17 cellular contexts compared by ENCODE assay signal in genomic region chr15:101172421-101173097, GRCh38.
DNase-seq lines count a peak whose midpoint lies in the region; ATAC-seq and TF ChIP-seq lines count a peak whose summit lies in the region.
"Had no signal": no experiment of that assay in that cellular context is flagged by ENCODE, and none has a peak within 500 bp of the region (broad histone marks: within the 10 kb centered on the region; RNA-seq: fewer than 3 reads in every experiment).

No MANE protein-coding gene starts in this region.

- peak overlapping the region; percentile 53 for H3K27ac Mint-ChIP-seq in activated CD8-positive, alpha-beta T cell treated with anti-CD3 and anti-CD28 coated beads, Interleukin-2, amount 10 ng/mL, durations not matched to agents 7 days and 5 days
- no peak overlapping the region for H3K27ac Mint-ChIP-seq in activated CD8-positive, alpha-beta T cell treated with anti-CD3 and anti-CD28 coated beads for 36 hours

- H3K4me3 Mint-ChIP-seq in activated CD8-positive, alpha-beta T cell treated with anti-CD3 and anti-CD28 coated beads, Interleukin-2, amount 10 ng/mL, durations not matched to agents 7 days and 5 days = no peak overlapping the region
- H3K4me3 Mint-ChIP-seq in activated CD8-positive, alpha-beta T cell treated with anti-CD3 and anti-CD28 coated beads for 36 hours = no peak overlapping the region

- H3K27me3 Mint-ChIP-seq in activated CD8-positive, alpha-beta T cell treated with anti-CD3 and anti-CD28 coated beads, Interleukin-2, amount 10 ng/mL, durations not matched to agents 7 days and 5 days (ENCODE audit: low read depth) = no peaks in the 10 kb centered on the region
- no peaks in the 10 kb centered on the region for H3K27me3 Mint-ChIP-seq in activated CD8-positive, alpha-beta T cell treated with anti-CD3 and anti-CD28 coated beads for 36 hours

- no peak for ATAC-seq in activated CD8-positive, alpha-beta T cell treated with anti-CD3 and anti-CD28 coated beads, Interleukin-2, amount 10 ng/mL, durations not matched to agents 7 days and 5 days
- ATAC-seq in activated CD8-positive, alpha-beta T cell treated with anti-CD3 and anti-CD28 coated beads for 36 hours = no peak
- no peak for ATAC-seq in HG02642 (IDR thresholded peaks at IDR 0.05; ENCODE audit: poor library complexity, unreplicated experiment)
- ATAC-seq: gastrocnemius medialis, mucosa of descending colon, pancreas had no signal

- no peaks in the 10 kb centered on the region for H3K9me3 Mint-ChIP-seq in activated CD8-positive, alpha-beta T cell treated with anti-CD3 and anti-CD28 coated beads, Interleukin-2, amount 10 ng/mL, durations not matched to agents 7 days and 5 days (ENCODE audit: insufficient read depth)
- H3K9me3 Mint-ChIP-seq in activated CD8-positive, alpha-beta T cell treated with anti-CD3 and anti-CD28 coated beads for 36 hours = no peaks in the 10 kb centered on the region

- POLR2A ChIA-PET in activated CD8-positive, alpha-beta T cell treated with anti-CD3 and anti-CD28 coated beads, Interleukin-2, amount 10 ng/mL, durations not matched to agents 7 days and 5 days (lab: Charles Lee) = interaction anchor here (0.6 to 1.3 kb wide), 2 partner anchors 9 to 79 kb away, joined by 3 to 4 read pairs; no protein-coding TSS in a partner anchor
- POLR2A ChIA-PET in activated CD8-positive, alpha-beta T cell treated with anti-CD3 and anti-CD28 coated beads for 36 hours (lab: Charles Lee) = interaction anchor here (0.7 to 1.0 kb wide), 2 partner anchors 14 to 113 kb away, joined by 3 to 4 read pairs; no protein-coding TSS in a partner anchor

- CTCF ChIA-PET in activated CD8-positive, alpha-beta T cell treated with anti-CD3 and anti-CD28 coated beads, Interleukin-2, amount 10 ng/mL, durations not matched to agents 7 days and 5 days (lab: Charles Lee) = no interaction called here
- CTCF ChIA-PET in activated CD8-positive, alpha-beta T cell treated with anti-CD3 and anti-CD28 coated beads for 36 hours (lab: Charles Lee) = interaction anchor here (1.4 to 2.0 kb wide), 2 partner anchors 11 to 20 kb away, joined by 4 read pairs; no protein-coding TSS in a partner anchor

- H3K4me1 Mint-ChIP-seq in activated CD8-positive, alpha-beta T cell treated with anti-CD3 and anti-CD28 coated beads, Interleukin-2, amount 10 ng/mL, durations not matched to agents 7 days and 5 days (ENCODE audit: low read depth) = peaks cover 72% of the 10 kb centered on the region
- peaks cover 41% of the 10 kb centered on the region for H3K4me1 Mint-ChIP-seq in activated CD8-positive, alpha-beta T cell treated with anti-CD3 and anti-CD28 coated beads for 36 hours (ENCODE audit: low read depth)

- intact Hi-C loops in activated CD8-positive, alpha-beta T cell treated with anti-CD3 and anti-CD28 coated beads for 36 hours (cut with micrococcal nuclease) = no loop called here

- no peak for DNase-seq in activated CD8-positive, alpha-beta T cell treated with anti-CD3 and anti-CD28 coated beads, Interleukin-2, amount 10 ng/mL, durations not matched to agents 7 days and 5 days
- no peak for DNase-seq in activated CD8-positive, alpha-beta T cell treated with anti-CD3 and anti-CD28 coated beads for 36 hours
- peak; percentile 56 to 86 for DNase-seq in NCI-H524 (lab: John Stamatoyannopoulos, UW)
- peak; percentile 47 for DNase-seq in choroid plexus epithelial cell (ENCODE audit: low read depth)
- DNase-seq in retinal pigment epithelial cell (ENCODE audit: low read depth) = peak; percentile 18
- DNase-seq in superior temporal gyrus (ENCODE audit: extremely low spot score) = no peak
- no peak for DNase-seq in AG20443 (ENCODE audit: low spot score)
- DNase-seq: effector memory CD4-positive, alpha-beta T cell; gastrocnemius medialis; mucosa of descending colon; NCI-H1105; NCI-H526 treated with DMSO at 0.1 percent for 48 hours; pancreas; RPMI8226; stimulated activated CD4-positive, alpha-beta T cell treated with anti-CD3 and anti-CD28 coated beads, Interleukin-15, amount 100 ng/mL, for 24 hours had no signal

- H3K4me3 ChIP-seq in choroid plexus epithelial cell (ENCODE audit: low read depth, low read length) = no peak overlapping the region
- no peak overlapping the region for H3K4me3 ChIP-seq in retinal pigment epithelial cell (ENCODE audit: low read length)
- H3K4me3 ChIP-seq: gastrocnemius medialis, mucosa of descending colon, pancreas, thoracic aorta had no signal

- TF ChIP-seq CTCF in activated CD8-positive, alpha-beta T cell treated with anti-CD3 and anti-CD28 coated beads for 36 hours (IDR thresholded peaks at IDR 0.05) = no peak
- no peak for TF ChIP-seq CTCF in choroid plexus epithelial cell (conservative IDR thresholded peaks at IDR 0.05; ENCODE audit: low read depth, low read length)
- no peak for TF ChIP-seq CTCF in retinal pigment epithelial cell (conservative IDR thresholded peaks at IDR 0.05; ENCODE audit: low read depth, low read length)

- peaks cover 35% of the 10 kb centered on the region for H3K36me3 Mint-ChIP-seq in activated CD8-positive, alpha-beta T cell treated with anti-CD3 and anti-CD28 coated beads, Interleukin-2, amount 10 ng/mL, durations not matched to agents 7 days and 5 days (ENCODE audit: low read depth)
- H3K36me3 Mint-ChIP-seq in activated CD8-positive, alpha-beta T cell treated with anti-CD3 and anti-CD28 coated beads for 36 hours (ENCODE audit: low read depth) = peaks cover 26% of the 10 kb centered on the region

Comparison
In these comparisons a context has a peak if more than half of its experiments do, and no peak if none do; other contexts are left out.
1. DNase-seq: peak in NCI-H524 (2 of 2), choroid plexus epithelial cell (single experiment) and retinal pigment epithelial cell (single experiment); none in activated CD8-positive, alpha-beta T cell treated with anti-CD3 and anti-CD28 coated beads, Interleukin-2, amount 10 ng/mL, durations not matched to agents 7 days and 5 days (single experiment), activated CD8-positive, alpha-beta T cell treated with anti-CD3 and anti-CD28 coated beads for 36 hours (single experiment), superior temporal gyrus (single experiment) and AG20443 (single experiment).